Comparison of ENCODE assay signal across 1 cellular context in the genomic region with DNA sequence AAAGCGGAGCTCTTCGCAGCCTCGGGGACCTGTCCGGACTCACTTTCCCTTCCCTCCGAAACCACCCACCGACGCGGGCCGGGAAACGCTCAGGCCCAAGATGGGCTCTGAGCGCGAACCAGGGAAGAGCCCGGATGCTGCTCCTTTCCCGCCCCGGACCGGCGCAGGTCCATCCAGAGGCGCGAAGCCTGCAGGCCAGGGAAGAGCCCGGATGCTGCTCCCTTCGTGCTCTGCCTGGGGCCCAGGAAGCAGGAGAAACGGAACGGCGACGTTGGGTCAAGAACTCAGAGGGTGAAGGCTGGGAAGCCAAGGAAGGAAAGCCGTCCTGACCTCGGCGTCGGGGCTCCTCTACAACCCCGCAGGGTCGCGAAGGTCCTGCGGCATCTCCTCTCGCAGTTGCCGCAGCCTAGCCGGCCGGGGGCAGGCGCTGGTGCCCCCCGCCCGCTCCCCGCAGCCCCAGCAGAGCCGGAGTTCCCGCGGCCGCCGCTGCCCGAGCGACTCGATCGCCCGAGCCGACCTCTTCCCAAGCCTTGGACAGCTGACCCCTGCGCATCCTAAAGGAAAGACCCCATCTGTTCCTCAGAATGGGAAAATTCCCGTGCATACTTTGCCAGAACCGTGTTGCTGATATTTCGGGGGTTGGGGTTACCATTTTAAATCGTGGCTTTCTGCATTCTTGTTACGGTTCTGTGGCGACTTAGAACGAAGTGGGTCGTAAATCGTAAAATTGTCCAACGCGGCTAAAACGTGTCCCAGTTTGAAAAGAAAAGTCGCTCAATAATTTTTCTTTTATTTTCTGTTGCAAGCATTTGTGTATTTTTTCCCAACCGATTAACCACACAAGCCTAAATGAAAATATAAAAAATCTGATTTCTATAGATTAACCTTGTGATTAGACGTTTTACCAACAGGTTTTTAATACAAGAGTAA.
A peak's percentile ranks its signal among the peaks of the same experiment; 100 is the strongest.
TF ChIP-seq lines count a peak whose summit lies in the region.

No MANE protein-coding gene starts in this region.

TF ChIP-seq in GM23338, 12 proteins besides CTCF, POLR2A, EP300 and RAD21:
- peak; percentile 68 for TF ChIP-seq EZH2phosphoT487 (IDR thresholded peaks at IDR 0.05; ENCODE audit: unreplicated experiment)
- TF ChIP-seq EZH2 (IDR thresholded peaks at IDR 0.05; ENCODE audit: low read depth, unreplicated experiment) = peak; percentile 92
- no peak for TF ChIP-seq ZNF114 (CRISPR knock-in tag; IDR thresholded peaks at IDR 0.05)
- no peak for TF ChIP-seq NANOG (IDR thresholded peaks at IDR 0.05; ENCODE audit: borderline replicate concordance)
- TF ChIP-seq CREB1 (CRISPR knock-in tag; IDR thresholded peaks at IDR 0.05; ENCODE audit: low read depth) = no peak
